ENCODE assay signal across 8 cellular contexts in genomic region chr11:76700177-76701100, GRCh38. TPM values are rescaled to one million over a fixed set of nuclear protein-coding genes. Genes with fewer than 3 reads are reported as not detected.
DNase-seq lines count a peak whose midpoint lies in the region; ATAC-seq, FAIRE-seq and TF ChIP-seq lines count a peak whose summit lies in the region.

No MANE protein-coding gene starts in this region.

- H3K14ac ChIP-seq in H1 (ENCODE audit: insufficient read length): no peak overlapping the region
- H3K14ac ChIP-seq in neuronal stem cell (ENCODE audit: low read length): no peak overlapping the region

- peak overlapping the region; percentile 69; the same call in 1 of the 2 replicates for H2BK12ac ChIP-seq in H1 (ENCODE audit: low read depth, low read length)
- H2BK12ac ChIP-seq in neuronal stem cell (ENCODE audit: low read length): no peak overlapping the region

- H2BK5ac ChIP-seq in H1 (ENCODE audit: low read depth, low read length) (no peak overlapping the region), neuronal stem cell (ENCODE audit: low read length) (no peak overlapping the region)

- no peak overlapping the region for H3K9ac ChIP-seq in H1 (replicated peaks in 1 of 4; ENCODE audit: extremely low read depth in 1 of 4, low read depth in 3 of 4, low read length in 3 of 4)
- H3K9ac ChIP-seq in neuronal stem cell (ENCODE audit: low read depth, low read length, poor library complexity): no peak overlapping the region

- no peak overlapping the region for H3K4me2 ChIP-seq in H1 (ENCODE audit: insufficient read depth in 1 of 2, low read depth in 2 of 2, low read length in 2 of 2)
- H3K4me2 ChIP-seq in neuronal stem cell (ENCODE audit: insufficient read depth, low read length, poor library complexity, severe bottlenecking): no peak overlapping the region

- no peak for TF ChIP-seq EP300 in H1 (IDR thresholded peaks at IDR 0.05; ENCODE audit: borderline replicate concordance in 1 of 2, low read depth in 2 of 2, low read length in 2 of 2)

- no peaks in the 10 kb centered on the region for H3K36me3 Mint-ChIP-seq in CD8-positive, alpha-beta memory T cell

- no peaks in the 10 kb centered on the region; the same call in 1 of the 2 replicates for H3K23me2 ChIP-seq in H1 (ENCODE audit: low read depth, low read length)

- H3K4me1 Mint-ChIP-seq in CD8-positive, alpha-beta memory T cell: no peaks in the 10 kb centered on the region

- H3K18ac ChIP-seq in H1 (ENCODE audit: extremely low read depth, low read length) (no peak overlapping the region), neuronal stem cell (ENCODE audit: low read length) (no peak overlapping the region)

- no peaks in the 10 kb centered on the region for H3K9me3 Mint-ChIP-seq in CD8-positive, alpha-beta memory T cell

- no peak overlapping the region for H3K4me3 Mint-ChIP-seq in CD8-positive, alpha-beta memory T cell

- POLR2A ChIA-PET in CD8-positive, alpha-beta memory T cell (lab: Charles Lee): no interaction called here
- POLR2A ChIA-PET in H1 (lab: Charles Lee; ENCODE audit: partially characterized antibody): no interaction called here

- H4K8ac ChIP-seq in H1 (ENCODE audit: extremely low read depth, insufficient read depth, low read length) (no peak overlapping the region; the same call in 1 of the 2 replicates), neuronal stem cell (ENCODE audit: low read depth, low read length) (no peak overlapping the region)

- TF ChIP-seq POLR2A in H1 (IDR thresholded peaks at IDR 0.05; ENCODE audit: control extremely low read depth in 1 of 2, low read depth in 2 of 2, low read length in 2 of 2): no peak

- H2BK120ac ChIP-seq in H1 (replicated peaks; ENCODE audit: low read depth, low read length) (no peak overlapping the region), neuronal stem cell (ENCODE audit: low read depth, low read length) (no peak overlapping the region)

- no peaks in the 10 kb centered on the region for H3K4me1 ChIP-seq in CD8-positive, alpha-beta memory T cell (ENCODE audit: insufficient read depth, low read length)
- H3K4me1 ChIP-seq in H1 (replicated peaks in 1 of 4; ENCODE audit: control insufficient read depth in 3 of 4, insufficient read depth in 4 of 4, low read length in 3 of 4): peaks cover 9 to 20% (median 16%) of the 10 kb centered on the region in 4 experiments
- peaks cover 7 to 9% of the 10 kb centered on the region in 2 donors for H3K4me1 ChIP-seq in neuronal stem cell (ENCODE audit: control insufficient read depth in 2 of 2, insufficient read depth in 1 of 2, low read depth in 1 of 2, low read length in 2 of 2)

- no peak for TF ChIP-seq RAD21 in H1 (IDR thresholded peaks at IDR 0.05 in 1 of 2, conservative IDR thresholded peaks at IDR 0.05 in 1 of 2; ENCODE audit: low read depth in 2 of 2, low read length in 2 of 2)

- H3K27me3 ChIP-seq in CD8-positive, alpha-beta memory T cell (ENCODE audit: insufficient read depth, low read length, poor library complexity, severe bottlenecking): no peaks in the 10 kb centered on the region
- H3K27me3 ChIP-seq in MG63 (no peaks in the 10 kb centered on the region), H1 (replicated peaks in 1 of 4; ENCODE audit: control insufficient read depth in 3 of 4, extremely low read depth in 1 of 4, insufficient read depth in 3 of 4, low read length in 3 of 4) (no peaks in the 10 kb centered on the region), neuronal stem cell (ENCODE audit: control insufficient read depth in 3 of 3, insufficient read depth in 3 of 3, low read depth in 1 of 3, low read length in 3 of 3) (no peaks in the 10 kb centered on the region)

- no peaks in the 10 kb centered on the region for H4K20me1 ChIP-seq in H1 (replicated peaks in 1 of 2; ENCODE audit: control insufficient read depth in 1 of 2, insufficient read depth in 2 of 2, low read length in 2 of 2)

- H2AFZ ChIP-seq in H1 (ENCODE audit: low read length) (no peak overlapping the region), neuronal stem cell (ENCODE audit: low read length) (peak overlapping the region; percentile 37)

- no peak overlapping the region for H4K91ac ChIP-seq in H1 (replicated peaks; ENCODE audit: insufficient read length, low read length)
- no peak overlapping the region for H4K91ac ChIP-seq in neuronal stem cell (ENCODE audit: low read depth, low read length, poor library complexity)

- H4K5ac ChIP-seq in H1 (ENCODE audit: insufficient read length, low read depth, low read length): no peak overlapping the region

- no peak for DNase-seq in CD8-positive, alpha-beta memory T cell
- DNase-seq in MG63 (peak; percentile 80), H1 (ENCODE audit: low read depth in 1 of 2, low spot score in 2 of 2) (no peak), neuronal stem cell (ENCODE audit: low spot score) (no peak), NCI-H187 (lab: John Stamatoyannopoulos, UW) (no peak), NCI-H2196 (lab: John Stamatoyannopoulos, UW; ENCODE audit: unreplicated experiment) (no peak), occipital lobe (lab: John Stamatoyannopoulos, UW) (no peak)

- no peaks in the 10 kb centered on the region for H3K9me3 ChIP-seq in CD8-positive, alpha-beta memory T cell (ENCODE audit: low read length)
- H3K9me3 ChIP-seq in MG63: no peaks in the 10 kb centered on the region
- peaks cover 0 to 3% of the 10 kb centered on the region in 2 experiments; a peak in 2 of 4 replicates for H3K9me3 ChIP-seq in H1 (ENCODE audit: insufficient read depth in 2 of 2, low read depth in 1 of 2, low read length in 1 of 2)
- no peaks in the 10 kb centered on the region for H3K9me3 ChIP-seq in neuronal stem cell (replicated peaks in 1 of 2; ENCODE audit: control insufficient read depth in 2 of 2, insufficient read depth in 1 of 2, low read depth in 1 of 2, low read length in 2 of 2)

- no peaks in the 10 kb centered on the region for H3K36me3 ChIP-seq in CD8-positive, alpha-beta memory T cell (ENCODE audit: insufficient read depth, low read length)
- H3K36me3 ChIP-seq in MG63 (no peaks in the 10 kb centered on the region), H1 (ENCODE audit: control insufficient read depth in 2 of 4, insufficient read depth in 4 of 4, low read length in 3 of 4) (no peaks in the 10 kb centered on the region), neuronal stem cell (replicated peaks in 1 of 2; ENCODE audit: control insufficient read depth in 2 of 2, insufficient read depth in 2 of 2, low read length in 2 of 2) (no peaks in the 10 kb centered on the region)

- FAIRE-seq in H1 (lab: Jason Lieb, UNC): no peak

- no peak overlapping the region for H2AK5ac ChIP-seq in H1 (ENCODE audit: low read depth, low read length)
- H2AK5ac ChIP-seq in neuronal stem cell (ENCODE audit: low read depth, low read length): no peak overlapping the region

- no peaks in the 10 kb centered on the region; the same call in 1 of the 2 replicates for H3K79me1 ChIP-seq in H1 (ENCODE audit: low read depth, low read length)
- H3K79me1 ChIP-seq in neuronal stem cell (ENCODE audit: low read depth, low read length): no peaks in the 10 kb centered on the region

- peak overlapping the region in 1 of 8 donors; percentile 56 for H3K27ac Mint-ChIP-seq in CD8-positive, alpha-beta memory T cell

- no peak overlapping the region for H3K23ac ChIP-seq in H1 (ENCODE audit: insufficient read length)
- H3K23ac ChIP-seq in neuronal stem cell (ENCODE audit: low read depth, low read length, poor library complexity): no peak overlapping the region

- H3K79me2 ChIP-seq in H1 (ENCODE audit: control insufficient read depth in 1 of 2, insufficient read depth in 2 of 2, low read length in 2 of 2): no peaks in the 10 kb centered on the region

- WGBS in H1 (ENCODE audit: extremely low coverage in 1 of 2, insufficient coverage in 1 of 2, insufficient read length in 1 of 2, insufficient replicate concordance in 2 of 2, low coverage in 1 of 2, low lambda C conversion rate in 2 of 2, missing lambda C conversion rate in 1 of 2), 2 experiments: 89% methylated on average over 15 of the region's 16 CpGs; no CpG with 5 or more reads in 1 of the 2 experiments
- WGBS in neuronal stem cell (ENCODE audit: extremely low coverage in 2 of 2, insufficient read length in 2 of 2, insufficient replicate concordance in 1 of 2), 2 donors: no CpG with 5 or more reads among the region's 16 CpGs

- H2BK20ac ChIP-seq in H1 (ENCODE audit: low read length): 0 out of 2 replicates have a peak overlapping the region, but pooled peaks have one; percentile 63

- TF ChIP-seq CTCF in H1 (IDR thresholded peaks at IDR 0.05; ENCODE audit: control extremely low read depth in 1 of 3, insufficient read depth in 1 of 3, low read depth in 1 of 3, low read length in 3 of 3): no peak

- no peak for ATAC-seq in HG02884 (IDR thresholded peaks at IDR 0.05; ENCODE audit: unreplicated experiment)

- H3K27ac ChIP-seq in CD8-positive, alpha-beta memory T cell (ENCODE audit: low read depth, low read length): peak overlapping the region; percentile 75
- H3K27ac ChIP-seq in H1 (ENCODE audit: low read depth, low read length): no peak overlapping the region
- no peak overlapping the region for H3K27ac ChIP-seq in neuronal stem cell (replicated peaks; ENCODE audit: low read length)

- CTCF ChIA-PET in CD8-positive, alpha-beta memory T cell (lab: Charles Lee): interaction anchor here (1.4 kb wide), 1 partner anchor 21 kb away, joined by 3 read pairs; no protein-coding TSS in a partner anchor
- CTCF ChIA-PET in H1 (lab: Charles Lee; ENCODE audit: partially characterized antibody): interaction anchor here (0.8 to 4.5 kb wide), 6 partner anchors 16 to 391 kb away, joined by 3 to 39 read pairs (median 11); no protein-coding TSS in a partner anchor

- no peak overlapping the region for H3K4me3 ChIP-seq in CD8-positive, alpha-beta memory T cell (ENCODE audit: low read length)
- H3K4me3 ChIP-seq in MG63 (no peak overlapping the region), H1 (ENCODE audit: extremely low read depth in 1 of 4, insufficient read depth in 2 of 4, low read depth in 3 of 4, low read length in 4 of 4) (no peak overlapping the region), neuronal stem cell (ENCODE audit: low read length in 2 of 2) (no peak overlapping the region)

- H3K27me3 Mint-ChIP-seq in CD8-positive, alpha-beta memory T cell: peaks cover 6 to 12% of the 10 kb centered on the region in 2 donors

- H3K56ac ChIP-seq in H1 (replicated peaks; ENCODE audit: insufficient read length, low read depth, low read length): no peak overlapping the region

- H3K4ac ChIP-seq in H1 (replicated peaks; ENCODE audit: insufficient read length, low read depth, low read length) (peak overlapping the region; percentile 10), neuronal stem cell (ENCODE audit: low read length) (no peak overlapping the region)

- H2BK15ac ChIP-seq in H1 (ENCODE audit: low read length) (peak overlapping the region; percentile 63; the same call in 1 of the 2 replicates), neuronal stem cell (ENCODE audit: low read length) (peak overlapping the region; percentile 0)

RNA-seq across cellular contexts. Expression of gene LRRC32, which starts 29.9 kb away (rescaled TPM):
- total RNA-seq in CD8-positive, alpha-beta memory T cell: 1 to 10 TPM; 1.5 to 2.8 TPM
- polyA plus RNA-seq in CD8-positive, alpha-beta memory T cell: 0.06 TPM
- not detected in 2 replicates for total RNA-seq in MG63 (2014; rRNA removed; shearing (Covaris generic); ENCODE audit: low replicate concordance)
- total RNA-seq in H1 (2021; fragmentation: NEBNext Ultra II Directional; extraction: Animal tissue kit (Norgen Biotek cat#: 25700)): 0.44 and 0.99 TPM in 2 replicates
- 1.9 and 2.0 TPM in 2 replicates for polyA plus RNA-seq in H1 (2011; rRNA removed)
- 1.0 TPM for polyA plus RNA-seq in H1 (2011; cell fraction: cytosol; rRNA removed)
- polyA plus RNA-seq in H1 (2011; cell fraction: nucleus; rRNA removed): 0.88 TPM
- polyA plus RNA-seq in H1 (2012, experiment 1 of 2): 1.0 to 3.3 TPM (median 1.7 TPM) in 4 replicates
- 1.0 TPM for polyA plus RNA-seq in H1 (2012, experiment 2 of 2)
- 1.1 TPM for polyA plus RNA-seq in H1 (2013, experiment 1 of 2)
- polyA plus RNA-seq in H1 (2013, experiment 2 of 2): 1.2 TPM
- 0.95 and 1.2 TPM in 2 replicates for polyA minus RNA-seq in H1 (2011; rRNA and poly(A)+ RNA removed)
- polyA minus RNA-seq in H1 (2011; cell fraction: cytosol; rRNA and poly(A)+ RNA removed): 1.2 TPM
- polyA minus RNA-seq in H1 (2011; cell fraction: nucleus; rRNA and poly(A)+ RNA removed): 0.50 TPM
- polyA plus RNA-seq in neuronal stem cell (2013, experiment 1 of 2): 0.91 TPM
- polyA plus RNA-seq in neuronal stem cell (2013, experiment 2 of 2): 1.1 TPM
- 1.1 TPM for total RNA-seq in occipital lobe
